8 cellular contexts compared by ENCODE assay signal in the genomic region with DNA sequence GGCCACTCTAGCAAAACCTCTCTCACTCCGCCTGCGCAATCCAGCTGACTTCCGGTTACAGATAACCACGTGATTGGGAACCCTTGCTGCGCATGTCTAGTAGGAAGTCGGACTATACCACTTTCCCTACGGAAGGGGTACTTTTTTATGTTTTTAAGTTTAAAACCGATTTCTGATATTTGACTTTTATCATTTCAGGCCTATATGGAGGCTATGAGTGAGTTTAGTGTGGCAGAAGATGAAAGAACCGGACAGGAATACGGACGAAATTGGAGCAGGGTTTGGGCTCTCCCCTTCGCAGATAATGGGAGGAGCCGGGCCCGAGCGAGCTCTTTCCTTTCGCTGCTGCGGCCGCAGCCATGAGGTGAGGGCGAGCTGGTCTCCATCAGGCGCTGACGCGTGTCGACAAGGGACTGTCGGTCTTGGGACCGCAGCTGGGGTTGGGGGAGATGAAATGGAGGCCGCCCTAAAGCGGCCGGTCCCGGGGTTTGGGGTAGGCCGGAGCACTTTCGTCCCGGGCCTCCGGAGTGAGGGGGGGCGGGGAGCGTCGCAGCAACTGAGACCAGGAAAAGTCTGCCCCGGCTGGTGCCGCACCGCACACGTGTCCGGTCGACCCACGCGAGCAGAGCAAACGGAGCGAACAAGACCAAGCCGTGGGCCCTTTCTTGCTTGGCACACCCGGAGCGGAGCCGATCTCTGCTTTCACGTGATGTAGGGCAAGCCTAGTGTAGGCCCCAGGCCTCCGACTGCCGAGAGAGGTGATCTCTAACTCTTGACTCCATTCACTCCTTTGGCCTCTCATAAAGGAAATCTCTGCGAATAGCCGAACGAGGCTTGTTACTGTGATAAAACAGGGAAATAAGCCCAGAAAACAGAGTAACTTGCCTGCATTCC. TPM values are rescaled to one million over a fixed set of nuclear protein-coding genes. Genes with fewer than 3 reads are reported as not detected.
DNase-seq lines count a peak whose midpoint lies in the region; ATAC-seq, FAIRE-seq and TF ChIP-seq lines count a peak whose summit lies in the region.

A gene (plus strand): TSS at position 298 of the 894 bp plus-strand sequence. CDS start 62 bp downstream, at position 360.

- ATAC-seq in GM21447 (IDR thresholded peaks at IDR 0.05; ENCODE audit: unreplicated experiment) = peak; percentile 51
- ATAC-seq in IMR-90 (ENCODE audit: low read depth) = peak; percentile 68

- BruUV-seq in IMR-90 (replicated peaks; lab: Mats Ljungman, UMichigan) = no TSS peak
- BruUV-seq in OCI-LY7 (replicated peaks; lab: Mats Ljungman, UMichigan) = no TSS peak
- no TSS peak for BruUV-seq in endothelial cell of umbilical vein (replicated peaks; lab: Mats Ljungman, UMichigan)

- DNase-seq in Caki2 (ENCODE audit: low read depth) (peak; percentile 93), IMR-90 (peak; percentile 96), OCI-LY7 (ENCODE audit: low spot score) (peak; percentile 98), endothelial cell of umbilical vein (ENCODE audit: low read depth, low spot score) (peak; percentile 92), midbrain (lab: John Stamatoyannopoulos, UW) (peak; percentile 93)
- peak; percentile 90 for DNase-seq in activated CD8-positive, alpha-beta memory T cell treated with anti-CD3 and anti-CD28 coated beads, Interleukin-2, amount 50 U/mL, for 48 hours
- DNase-seq in stimulated activated CD8-positive, alpha-beta memory T cell treated with anti-CD3 and anti-CD28 coated beads, Interleukin-15, amount 100 ng/mL, for 48 hours (ENCODE audit: low read depth in 2 of 2) = peak; percentile 82

- no peak for TF ChIP-seq CTCF in IMR-90 (conservative IDR thresholded peaks at IDR 0.05; ENCODE audit: low read depth, low read length)
- no peak for TF ChIP-seq CTCF in OCI-LY7 (conservative IDR thresholded peaks at IDR 0.05; ENCODE audit: low read length)
- no peak for TF ChIP-seq CTCF in endothelial cell of umbilical vein (IDR thresholded peaks at IDR 0.05; ENCODE audit: extremely low read depth in 1 of 2, insufficient read depth in 1 of 2, low read depth in 1 of 2, low read length in 2 of 2)

- TF ChIP-seq RAD21 in IMR-90 (IDR thresholded peaks at IDR 0.05; ENCODE audit: low read length) = no peak

- 0% methylated on average over 10 of the region's 56 CpGs; no CpG with 5 or more reads in 1 of the 2 experiments for WGBS in IMR-90 (ENCODE audit: extremely low coverage in 2 of 2, insufficient read length in 1 of 2), 2 experiments

- H2AK5ac ChIP-seq in IMR-90 (ENCODE audit: low read depth, low read length) = peak within 1 kb of the TSS; percentile 99

- H3K9me3 ChIP-seq in IMR-90 (ENCODE audit: control insufficient read depth, insufficient read depth, low read length) = no peaks in the 10 kb centered on the region
- no peaks in the 10 kb centered on the region for H3K9me3 ChIP-seq in OCI-LY7 (ENCODE audit: low read length)
- H3K9me3 ChIP-seq in endothelial cell of umbilical vein (replicated peaks; ENCODE audit: control insufficient read depth, insufficient read depth, low read length) = no peaks in the 10 kb centered on the region

- TF ChIP-seq POLR2A in IMR-90 (IDR thresholded peaks at IDR 0.05; ENCODE audit: low read depth, low read length) (peak; percentile 98), endothelial cell of umbilical vein (IDR thresholded peaks at IDR 0.05; ENCODE audit: low read depth, low read length) (peak; percentile 98)

- peak within 1 kb of the TSS; percentile 82 for H3K27ac ChIP-seq in IMR-90 (ENCODE audit: insufficient read depth, low read length)
- H3K27ac ChIP-seq in OCI-LY7 (ENCODE audit: low read depth, low read length, poor library complexity, severe bottlenecking) = peak within 1 kb of the TSS; percentile 88
- peak within 1 kb of the TSS; percentile 99 for H3K27ac ChIP-seq in endothelial cell of umbilical vein (ENCODE audit: insufficient read depth, low read depth, low read length)

- H3K9ac ChIP-seq in IMR-90 (ENCODE audit: low read depth, low read length) (peak within 1 kb of the TSS; percentile 89), endothelial cell of umbilical vein (replicated peaks; ENCODE audit: extremely low read depth, insufficient read depth, low read length) (peak within 1 kb of the TSS; percentile 100)

- H4K20me1 ChIP-seq in IMR-90 (ENCODE audit: insufficient read depth, low read length) (peaks cover 37% of the 10 kb centered on the region), OCI-LY7 (ENCODE audit: insufficient read depth, low read length) (peaks cover 24% of the 10 kb centered on the region), endothelial cell of umbilical vein (replicated peaks; ENCODE audit: control insufficient read depth, extremely low read depth, insufficient read depth, low read length) (no peaks in the 10 kb centered on the region)

- H4K91ac ChIP-seq in IMR-90 (ENCODE audit: insufficient read depth, low read depth, low read length) = peak within 1 kb of the TSS; percentile 99

- no peaks in the 10 kb centered on the region for H3K9me2 ChIP-seq in OCI-LY7 (ENCODE audit: insufficient read depth, low read length)

- H2BK120ac ChIP-seq in IMR-90 (ENCODE audit: low read depth, low read length) = peak within 1 kb of the TSS; percentile 100

- peak within 1 kb of the TSS; percentile 100 for H3K14ac ChIP-seq in IMR-90 (replicated peaks; ENCODE audit: low read depth, low read length)

- H3K4me2 ChIP-seq in IMR-90 (ENCODE audit: low read depth, low read length) = peak within 1 kb of the TSS; percentile 98
- peak within 1 kb of the TSS; percentile 96 for H3K4me2 ChIP-seq in OCI-LY7 (ENCODE audit: low read length)
- H3K4me2 ChIP-seq in endothelial cell of umbilical vein (ENCODE audit: insufficient read depth, low read length) = peak within 1 kb of the TSS; percentile 94

- H3K27me3 ChIP-seq in IMR-90 (ENCODE audit: control insufficient read depth, insufficient read depth, low read length) = no peaks in the 10 kb centered on the region
- no peaks in the 10 kb centered on the region for H3K27me3 ChIP-seq in endothelial cell of umbilical vein (ENCODE audit: control insufficient read depth in 2 of 2, insufficient read depth in 2 of 2, low read length in 2 of 2)

- H3K9me1 ChIP-seq in IMR-90 (ENCODE audit: insufficient read depth, low read length) (peaks cover 18% of the 10 kb centered on the region), endothelial cell of umbilical vein (replicated peaks; ENCODE audit: control insufficient read depth, extremely low read depth, insufficient read depth, low read length) (no peaks in the 10 kb centered on the region)

- peak within 1 kb of the TSS; percentile 100 for H3K56ac ChIP-seq in IMR-90 (ENCODE audit: extremely low read depth, insufficient read depth, low read length)

- CTCF ChIA-PET in IMR-90 (lab: Yijun Ruan, JAX) = interaction anchor here (0.7 to 1.4 kb wide), 2 partner anchors 10 to 32 kb away, joined by 3 to 8 read pairs; no protein-coding TSS in a partner anchor
- CTCF ChIA-PET in OCI-LY7 (lab: Charles Lee; ENCODE audit: unreplicated experiment) = interaction anchor here (0.6 to 1.8 kb wide), 3 partner anchors 26 to 44 kb away, joined by 5 to 9 read pairs (median 5); no protein-coding TSS in a partner anchor
- CTCF ChIA-PET in endothelial cell of umbilical vein (lab: Charles Lee) = interaction anchor here (0.7 to 1.4 kb wide), 9 partner anchors 18 to 217 kb away, joined by 3 to 10 read pairs (median 5); no protein-coding TSS in a partner anchor

- POLR2A ChIA-PET in IMR-90 (lab: Charles Lee; ENCODE audit: unreplicated experiment) = interaction anchor here (0.5 to 0.7 kb wide), 6 partner anchors 10 to 244 kb away, joined by 4 to 18 read pairs (median 7); no protein-coding TSS in a partner anchor
- POLR2A ChIA-PET in OCI-LY7 (lab: Charles Lee) = interaction anchor here (0.6 to 1.3 kb wide), 15 partner anchors 9 to 1415 kb away, joined by 3 to 10 read pairs (median 3); no protein-coding TSS in a partner anchor
- POLR2A ChIA-PET in endothelial cell of umbilical vein (lab: Charles Lee) = interaction anchor here (0.6 to 1.3 kb wide), 13 partner anchors 9 to 331 kb away, joined by 3 to 7 read pairs (median 3); a partner anchor contains a TSS

- peak within 1 kb of the TSS; percentile 86 for H4K5ac ChIP-seq in IMR-90 (ENCODE audit: low read depth, low read length)

- H3K4me1 ChIP-seq in IMR-90 (ENCODE audit: control insufficient read depth, insufficient read depth, low read length) = peaks cover 15% of the 10 kb centered on the region
- peaks cover 68% of the 10 kb centered on the region for H3K4me1 ChIP-seq in OCI-LY7 (ENCODE audit: insufficient read depth, low read length, poor library complexity, severe bottlenecking)
- H3K4me1 ChIP-seq in endothelial cell of umbilical vein (ENCODE audit: control insufficient read depth, extremely low read depth, insufficient read depth, low read length) = peaks cover 23% of the 10 kb centered on the region

- H3K23ac ChIP-seq in IMR-90 (ENCODE audit: low read depth, low read length) = peak within 1 kb of the TSS; percentile 100

- FAIRE-seq in endothelial cell of umbilical vein (lab: Jason Lieb, UNC) = peak; percentile 100

- peak within 1 kb of the TSS; percentile 100 for H2BK20ac ChIP-seq in IMR-90 (ENCODE audit: low read depth, low read length)

- H2AK9ac ChIP-seq in IMR-90 (replicated peaks; ENCODE audit: low read depth, low read length, poor library complexity) = peak within 1 kb of the TSS; percentile 98

- H3K4me3 ChIP-seq in IMR-90 (ENCODE audit: insufficient read depth, low read depth, low read length) = peak within 1 kb of the TSS; percentile 86
- H3K4me3 ChIP-seq in OCI-LY7 (ENCODE audit: low read depth, low read length, poor library complexity, severe bottlenecking) = peak within 1 kb of the TSS; percentile 91
- H3K4me3 ChIP-seq in endothelial cell of umbilical vein (replicated peaks in 1 of 3; ENCODE audit: insufficient read depth in 1 of 3, low read depth in 1 of 3, low read length in 3 of 3) = peak within 1 kb of the TSS; percentile 81 to 99 (median 96)

- dilution Hi-C loops in IMR-90 (cut with HindIII; ENCODE audit: low sequenced_read_pairs, unreplicated experiment) = no loop called here
- dilution Hi-C loops in endothelial cell of umbilical vein (cut with MboI; ENCODE audit: extremely low pct_ligation_motif_present, low sequenced_read_pairs) = no loop called here

- H3K79me2 ChIP-seq in OCI-LY7 (ENCODE audit: insufficient read depth, low read depth, low read length) (peaks cover 48% of the 10 kb centered on the region), endothelial cell of umbilical vein (ENCODE audit: control insufficient read depth, insufficient read depth, low read length) (peaks cover 41% of the 10 kb centered on the region)

- peak within 1 kb of the TSS; percentile 97 for H2BK5ac ChIP-seq in IMR-90 (ENCODE audit: low read depth, low read length, poor library complexity, severe bottlenecking)

- H2BK15ac ChIP-seq in IMR-90 (ENCODE audit: low read depth, low read length) = peak within 1 kb of the TSS; percentile 88; the same call in 1 of the 3 replicates

- in situ Hi-C loops in Caki2 (cut with HindIII; ENCODE audit: low pct_unique_long_range_greater_than_20kb, low sequenced_read_pairs) (no loop called here), IMR-90 (cut with MboI; ENCODE audit: low sequenced_read_pairs) (no loop called here)

- peak within 1 kb of the TSS; percentile 75 for H2AFZ ChIP-seq in IMR-90 (replicated peaks; ENCODE audit: low read length, poor library complexity)
- H2AFZ ChIP-seq in OCI-LY7 (ENCODE audit: low read length) = peak within 1 kb of the TSS; percentile 53
- peak within 1 kb of the TSS; percentile 85 for H2AFZ ChIP-seq in endothelial cell of umbilical vein (ENCODE audit: low read depth, low read length)

- peak within 1 kb of the TSS; percentile 85 to 97 for H4K8ac ChIP-seq in IMR-90 (ENCODE audit: low read depth in 2 of 2, low read length in 2 of 2)

- H3K4ac ChIP-seq in IMR-90 (ENCODE audit: low read depth, low read length) = peak within 1 kb of the TSS; percentile 99

- H3K36me3 ChIP-seq in IMR-90 (ENCODE audit: control insufficient read depth, insufficient read depth, low read length) (peaks cover 39% of the 10 kb centered on the region), OCI-LY7 (ENCODE audit: insufficient read depth, low read length) (peaks cover 50% of the 10 kb centered on the region), endothelial cell of umbilical vein (ENCODE audit: control insufficient read depth in 2 of 2, extremely low read depth in 1 of 2, insufficient read depth in 2 of 2, low read length in 2 of 2) (peaks cover 18 to 32% of the 10 kb centered on the region in 2 experiments)

- H3K18ac ChIP-seq in IMR-90 (ENCODE audit: low read depth, low read length) = peak within 1 kb of the TSS; percentile 97

- H3K79me1 ChIP-seq in IMR-90 (ENCODE audit: low read depth in 1 of 2, low read length in 2 of 2) = peaks cover 39 to 66% of the 10 kb centered on the region in 2 experiments

- intact Hi-C loops in IMR-90 (cut with micrococcal nuclease) = no loop called here
- intact Hi-C loops in OCI-LY7 (cut with micrococcal nuclease; ENCODE audit: unreplicated experiment) = loop anchor here (1.0 kb wide), 1 partner anchor 46 kb away; no protein-coding TSS in a partner anchor
- intact Hi-C loops in endothelial cell of umbilical vein (cut with micrococcal nuclease) = loop anchor here (1.0 to 2.0 kb wide), 2 partner anchors 25 to 46 kb away; a partner anchor contains a TSS

RNA-seq across cellular contexts. Expression of the gene that starts here (rescaled TPM):
- 2,576 and 2,794 TPM in 2 replicates for total RNA-seq in Caki2 (2014; rRNA removed; shearing (Covaris generic); ENCODE audit: low replicate concordance)
- total RNA-seq in IMR-90 (2012; rRNA removed) (2,298 and 2,466 TPM in 2 replicates), OCI-LY7 (2022) (3,132 and 3,168 TPM in 2 replicates), endothelial cell of umbilical vein (1,752 and 1,802 TPM in 2 replicates)
- polyA plus RNA-seq in IMR-90 (2012; rRNA removed) (2,030 and 2,101 TPM in 2 replicates), endothelial cell of umbilical vein (1,595 and 1,958 TPM in 2 replicates)
- polyA plus RNA-seq in IMR-90 (2012; cell fraction: cytosol; rRNA removed) = 3,418 and 5,498 TPM in 2 replicates
- 579 and 1,052 TPM in 2 replicates for polyA plus RNA-seq in IMR-90 (2012; cell fraction: nucleus; rRNA removed; ENCODE audit: low replicate concordance)
- total RNA-seq in OCI-LY7 (2014; rRNA removed; shearing (Covaris generic)) = 4,395 and 6,079 TPM in 2 replicates
- 2,668 and 2,686 TPM in 2 replicates for polyA plus RNA-seq in endothelial cell of umbilical vein (2011; cell fraction: cytosol; rRNA removed)
- 765 and 790 TPM in 2 replicates for polyA plus RNA-seq in endothelial cell of umbilical vein (2011; cell fraction: nucleus; rRNA removed)
- 1,979 and 2,305 TPM in 2 replicates for polyA plus RNA-seq in endothelial cell of umbilical vein (2012)
- polyA minus RNA-seq in endothelial cell of umbilical vein = 607 and 737 TPM in 2 replicates
- 846 TPM for polyA minus RNA-seq in endothelial cell of umbilical vein (2011; cell fraction: cytosol; rRNA and poly(A)+ RNA removed)
- polyA minus RNA-seq in endothelial cell of umbilical vein (2011; cell fraction: nucleus; rRNA and poly(A)+ RNA removed) = 81.7 and 101 TPM in 2 replicates

Comparison
In these comparisons a context has a peak if more than half of its experiments do, and no peak if none do; other contexts are left out.
1. Peak in every context shown above with its lines: DNase-seq, ATAC-seq, H3K4me3 ChIP-seq and H3K27ac ChIP-seq.